ENCODE assay signal across 16 cellular contexts in genomic region chr3:121690777-121691405, GRCh38. TPM values are rescaled to one million over a fixed set of nuclear protein-coding genes. Genes with fewer than 3 reads are reported as not detected.
A peak's percentile ranks its signal among the peaks of the same experiment; 100 is the strongest.
DNase-seq lines count a peak whose midpoint lies in the region; ATAC-seq and TF ChIP-seq lines count a peak whose summit lies in the region.
"Had no signal": no experiment of that assay in that cellular context is flagged by ENCODE, and none has a peak within 500 bp of the region (broad histone marks: within the 10 kb centered on the region; RNA-seq: fewer than 3 reads in every experiment).

No MANE protein-coding gene starts in this region.

- no peak for TF ChIP-seq CTCF in brain microvascular endothelial cell (IDR thresholded peaks at IDR 0.05; ENCODE audit: low read depth, low read length, missing control alignments)

- H3K9me3 ChIP-seq in HAP-1, result no peaks in the 10 kb centered on the region; the same call in 1 of the 2 replicates
- H3K9me3 ChIP-seq: breast epithelium had no signal

- no peak overlapping the region for H3K27ac ChIP-seq in brain microvascular endothelial cell
- H3K27ac ChIP-seq: breast epithelium had no signal

- H3K4me1 ChIP-seq in HAP-1, result no peaks in the 10 kb centered on the region
- H3K4me1 ChIP-seq: breast epithelium had no signal

- peaks cover 4% of the 10 kb centered on the region for H3K9me3 Mint-ChIP-seq in activated naive CD4-positive, alpha-beta T cell treated with anti-CD3 and anti-CD28 coated beads for 36 hours
- no peaks in the 10 kb centered on the region for H3K9me3 Mint-ChIP-seq in stimulated activated effector memory CD8-positive, alpha-beta T cell treated with anti-CD3 and anti-CD28 coated beads, Interleukin-12 subunit alpha, Interleukin-12 subunit beta, amount 100 ng/mL, for 72 hours
- H3K9me3 Mint-ChIP-seq: type B pancreatic cell had no signal

- H3K27ac Mint-ChIP-seq in activated naive CD4-positive, alpha-beta T cell treated with anti-CD3 and anti-CD28 coated beads for 36 hours, result peak overlapping the region; percentile 44
- H3K27ac Mint-ChIP-seq in stimulated activated effector memory CD8-positive, alpha-beta T cell treated with anti-CD3 and anti-CD28 coated beads, Interleukin-12 subunit alpha, Interleukin-12 subunit beta, amount 100 ng/mL, for 72 hours, result no peak overlapping the region
- H3K27ac Mint-ChIP-seq: type B pancreatic cell had no signal

- CTCF ChIA-PET in activated naive CD4-positive, alpha-beta T cell treated with anti-CD3 and anti-CD28 coated beads for 36 hours (lab: Charles Lee), result interaction anchor here (0.5 to 1.6 kb wide), 3 partner anchors 9 to 418 kb away, joined by 3 to 6 read pairs (median 4); no protein-coding TSS in a partner anchor

- no peak overlapping the region for H3K4me3 ChIP-seq in HAP-1
- H3K4me3 ChIP-seq in brain microvascular endothelial cell (ENCODE audit: low read depth, low read length), result no peak overlapping the region
- H3K4me3 ChIP-seq: breast epithelium had no signal

- H3K36me3 ChIP-seq in HAP-1 (replicated peaks), result peaks cover 13% of the 10 kb centered on the region
- H3K36me3 ChIP-seq in brain microvascular endothelial cell (replicated peaks), result peaks cover 17% of the 10 kb centered on the region

- peaks cover 7% of the 10 kb centered on the region for H3K4me1 Mint-ChIP-seq in activated naive CD4-positive, alpha-beta T cell treated with anti-CD3 and anti-CD28 coated beads for 36 hours (ENCODE audit: low read depth)
- H3K4me1 Mint-ChIP-seq in stimulated activated effector memory CD8-positive, alpha-beta T cell treated with anti-CD3 and anti-CD28 coated beads, Interleukin-12 subunit alpha, Interleukin-12 subunit beta, amount 100 ng/mL, for 72 hours, result peaks cover 16% of the 10 kb centered on the region

- no peak for DNase-seq in activated naive CD4-positive, alpha-beta T cell treated with anti-CD3 and anti-CD28 coated beads for 36 hours
- DNase-seq in activated naive CD4-positive, alpha-beta T cell (lab: John Stamatoyannopoulos, UW), result no peak
- DNase-seq in MV-4-11 (lab: John Stamatoyannopoulos, UW) (peak; percentile 50), HAP-1 (ENCODE audit: low spot score in 2 of 2) (no peak), NK-92 (lab: John Stamatoyannopoulos, UW; ENCODE audit: unreplicated experiment) (no peak), brain microvascular endothelial cell (no peak)
- DNase-seq in stimulated activated effector memory CD8-positive, alpha-beta T cell treated with anti-CD3 and anti-CD28 coated beads, Interleukin-12 subunit alpha, Interleukin-12 subunit beta, amount 100 ng/mL, for 72 hours (ENCODE audit: low spot score in 2 of 2), result no peak
- DNase-seq: ACHN; activated CD4-positive, alpha-beta T cell treated with anti-CD3 and anti-CD28 coated beads for 4 hours; NCI-H2227 treated with DMSO at 0.1 percent for 48 hours; SIG-M5 had no signal

- in situ Hi-C loops in HAP-1 (cut with MboI; ENCODE audit: low sequenced_read_pairs) (no loop called here), brain microvascular endothelial cell (cut with HindIII; ENCODE audit: low pct_ligation_motif_present, low sequenced_read_pairs) (no loop called here)

- no peak overlapping the region for H3K4me3 Mint-ChIP-seq in activated naive CD4-positive, alpha-beta T cell treated with anti-CD3 and anti-CD28 coated beads for 36 hours
- H3K4me3 Mint-ChIP-seq in stimulated activated effector memory CD8-positive, alpha-beta T cell treated with anti-CD3 and anti-CD28 coated beads, Interleukin-12 subunit alpha, Interleukin-12 subunit beta, amount 100 ng/mL, for 72 hours, result no peak overlapping the region
- H3K4me3 Mint-ChIP-seq: type B pancreatic cell had no signal

- H3K27me3 ChIP-seq in HAP-1 (ENCODE audit: low read depth) (no peaks in the 10 kb centered on the region), brain microvascular endothelial cell (replicated peaks) (no peaks in the 10 kb centered on the region)
- H3K27me3 ChIP-seq: breast epithelium had no signal

- peaks cover 43% of the 10 kb centered on the region for H3K36me3 Mint-ChIP-seq in activated naive CD4-positive, alpha-beta T cell treated with anti-CD3 and anti-CD28 coated beads for 36 hours (ENCODE audit: low read depth)
- peaks cover 61% of the 10 kb centered on the region for H3K36me3 Mint-ChIP-seq in stimulated activated effector memory CD8-positive, alpha-beta T cell treated with anti-CD3 and anti-CD28 coated beads, Interleukin-12 subunit alpha, Interleukin-12 subunit beta, amount 100 ng/mL, for 72 hours

- H3K27me3 Mint-ChIP-seq in activated naive CD4-positive, alpha-beta T cell treated with anti-CD3 and anti-CD28 coated beads for 36 hours (ENCODE audit: low read depth), result no peaks in the 10 kb centered on the region
- H3K27me3 Mint-ChIP-seq: type B pancreatic cell had no signal

- intact Hi-C loops in activated naive CD4-positive, alpha-beta T cell treated with anti-CD3 and anti-CD28 coated beads for 36 hours (cut with micrococcal nuclease), result no loop called here

- peak; percentile 75 for ATAC-seq in GM21619 (IDR thresholded peaks at IDR 0.05; ENCODE audit: unreplicated experiment)
- ATAC-seq in stimulated activated effector memory CD8-positive, alpha-beta T cell treated with anti-CD3 and anti-CD28 coated beads, Interleukin-12 subunit alpha, Interleukin-12 subunit beta, amount 100 ng/mL, for 72 hours, result peak; percentile 65
- ATAC-seq: HepG2 had no signal

RNA-seq across cellular contexts. Expression of gene HCLS1, which starts 30.2 kb away (rescaled TPM):
- 100 to 1,000 TPM; 240 to 248 TPM for total RNA-seq in activated naive CD4-positive, alpha-beta T cell treated with anti-CD3 and anti-CD28 coated beads for 36 hours
- total RNA-seq: G401, HepG2 had no signal

RNA-seq across cellular contexts. Expression of gene GOLGB1, which starts 58.6 kb away (rescaled TPM):
- total RNA-seq in activated naive CD4-positive, alpha-beta T cell treated with anti-CD3 and anti-CD28 coated beads for 36 hours, result 10 to 100 TPM; 18.2 to 19.7 TPM
